Comparison of ENCODE assay signal across 7 cellular contexts in genomic region chr22:37626144-37626543, GRCh38. TPM values are rescaled to one million over a fixed set of nuclear protein-coding genes. Genes with fewer than 3 reads are reported as not detected.
DNase-seq lines count a peak whose midpoint lies in the region; ATAC-seq and TF ChIP-seq lines count a peak whose summit lies in the region.
"Had no signal": no experiment of that assay in that cellular context is flagged by ENCODE, and none has a peak within 500 bp of the region (broad histone marks: within the 10 kb centered on the region; RNA-seq: fewer than 3 reads in every experiment).

No MANE protein-coding gene starts in this region.

- H3K4me3 Mint-ChIP-seq in effector memory CD8-positive, alpha-beta T cell, result peak overlapping the region; percentile 76 to 79

- WGBS in ovary, 3 donors, result 19 to 47% (median 25%) methylated on average over 11 of the region's 11 CpGs

- H3K27ac ChIP-seq in ovary, result peak overlapping the region; percentile 23 to 47

- peak overlapping the region in 1 of 2 donors; percentile 95 for H3K27ac Mint-ChIP-seq in effector memory CD8-positive, alpha-beta T cell

- ATAC-seq in effector memory CD8-positive, alpha-beta T cell (replicated peaks), result no peak
- ATAC-seq in GM21528 (IDR thresholded peaks at IDR 0.05; ENCODE audit: low FRiP score, unreplicated experiment), result no peak

- H3K36me3 Mint-ChIP-seq in effector memory CD8-positive, alpha-beta T cell (ENCODE audit: insufficient read depth), result peaks cover 9% of the 10 kb centered on the region

- DNase-seq in HuH-7.5 (ENCODE audit: low spot score) (peak; percentile 64), ovary (peak; percentile 83 to 93 (median 89)), globus pallidus (ENCODE audit: low spot score) (no peak), SHP77 treated with DMSO at 0.1 percent for 48 hours (lab: John Stamatoyannopoulos, UW) (no peak)
- no peak for DNase-seq in effector memory CD8-positive, alpha-beta T cell
- DNase-seq: NCI-H510A treated with DMSO at 0.1 percent for 48 hours had no signal

- H3K4me1 Mint-ChIP-seq in effector memory CD8-positive, alpha-beta T cell (ENCODE audit: low read depth in 2 of 2), result peaks cover 39 to 42% of the 10 kb centered on the region in 2 donors

- intact Hi-C loops in ovary (cut with DNase I), result loop anchor here in 1 of 4 donors (10.0 kb wide), 1 partner anchor 49 kb away; the partner anchor contains the start of gene LGALS1

- H3K4me3 ChIP-seq in ovary, result no peak overlapping the region

- H3K9me3 Mint-ChIP-seq in effector memory CD8-positive, alpha-beta T cell, result no peaks in the 10 kb centered on the region

- no peak for TF ChIP-seq EP300 in ovary (IDR thresholded peaks at IDR 0.05)

- TF ChIP-seq CTCF in ovary (IDR thresholded peaks at IDR 0.05), result no peak

- peaks cover 4% of the 10 kb centered on the region for H3K4me1 ChIP-seq in ovary (ENCODE audit: insufficient read depth)

- H3K27me3 ChIP-seq in ovary, result no peaks in the 10 kb centered on the region

- no peak for TF ChIP-seq POLR2A in ovary (IDR thresholded peaks at IDR 0.05)

- no peaks in the 10 kb centered on the region for H3K9me3 ChIP-seq in ovary

- no peaks in the 10 kb centered on the region for H3K36me3 ChIP-seq in ovary

- no peaks in the 10 kb centered on the region for H3K27me3 Mint-ChIP-seq in effector memory CD8-positive, alpha-beta T cell

RNA-seq across cellular contexts. Expression of gene SH3BP1, which starts 13.3 kb away (rescaled TPM):
- 10 to 100 TPM in 4 of 7 donors, 1 to 10 TPM in 3; 2.0 to 13.3 (median 10.9) TPM for total RNA-seq in ovary
- polyA plus RNA-seq in ovary, result 1 to 10 TPM; 4.5 to 5.5 TPM

RNA-seq across cellular contexts. Expression of gene GGA1, which starts 17.5 kb away (rescaled TPM):
- total RNA-seq in ovary, result 10 to 100 TPM; 36.8 to 64.7 (median 49.6) TPM
- polyA plus RNA-seq in ovary, result 10 to 100 TPM; 24.1 to 41.9 TPM

RNA-seq across cellular contexts. Expression of gene PDXP, which starts 32.4 kb away (rescaled TPM):
- total RNA-seq in ovary, result 10 to 100 TPM in 6 of 7 donors, 1 to 10 TPM in 1; 9.1 to 15.9 (median 12.7) TPM
- 10 to 100 TPM in 1 of 2 donors, 1 to 10 TPM in 1; 8.1 to 13.3 TPM for polyA plus RNA-seq in ovary

RNA-seq across cellular contexts. Expression of gene LGALS2, which starts 46.3 kb away (rescaled TPM):
- 1 to 10 TPM in 2 of 7 donors, not detected in 5; 1.7 to 2.6 TPM for total RNA-seq in ovary
- 1 to 10 TPM in 1 of 2 donors, under 1 TPM in 1; 0.35 to 2.6 TPM for polyA plus RNA-seq in ovary

RNA-seq across cellular contexts. Expression of gene LGALS1, which starts 49.3 kb away (rescaled TPM):
- 1,000 to 10,000 TPM in 5 of 7 donors, 100 to 1,000 TPM in 2; 819 to 1,819 (median 1,125) TPM for total RNA-seq in ovary
- 1,000 to 10,000 TPM in 1 of 2 donors, 100 to 1,000 TPM in 1; 331 to 1,399 TPM for polyA plus RNA-seq in ovary

Comparison
In these comparisons a context has a peak if more than half of its experiments do, and no peak if none do; other contexts are left out.
1. DNase-seq: peak in HuH-7.5 (single experiment) and ovary (5 of 5); none in effector memory CD8-positive, alpha-beta T cell (0 of 3), globus pallidus (single experiment) and SHP77 treated with DMSO at 0.1 percent for 48 hours (single experiment).